11 cellular contexts compared by ENCODE assay signal in the genomic region with DNA sequence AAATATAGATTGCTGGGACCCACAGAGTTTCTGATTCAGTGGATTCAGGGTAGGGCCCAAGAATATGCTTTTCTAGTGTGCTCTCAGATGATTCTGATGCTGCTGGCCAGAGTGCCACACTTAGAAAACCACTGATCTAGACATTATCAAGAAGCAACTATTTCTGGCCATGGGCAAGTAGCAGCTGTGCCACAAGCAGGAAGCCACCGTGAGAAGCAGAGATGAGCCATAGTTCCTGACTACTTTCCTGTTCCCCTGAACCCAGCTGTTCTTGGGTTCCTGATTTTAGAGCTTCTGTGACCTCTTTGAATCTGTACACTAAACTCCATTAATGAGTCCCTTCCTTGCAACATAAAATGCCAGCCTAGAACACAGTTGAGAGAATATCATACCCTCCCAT. TPM values are rescaled to one million over a fixed set of nuclear protein-coding genes. Genes with fewer than 3 reads are reported as not detected.
A peak's percentile ranks its signal among the peaks of the same experiment; 100 is the strongest.
DNase-seq lines count a peak whose midpoint lies in the region; ATAC-seq, FAIRE-seq and TF ChIP-seq lines count a peak whose summit lies in the region.
"Had no signal": no experiment of that assay in that cellular context is flagged by ENCODE, and none has a peak within 500 bp of the region (broad histone marks: within the 10 kb centered on the region; RNA-seq: fewer than 3 reads in every experiment).

No MANE protein-coding gene starts in this region.

- H3K14ac ChIP-seq in trophoblast cell (ENCODE audit: low read length), result no peak overlapping the region

- H3K27me3 Mint-ChIP-seq in endothelial cell (ENCODE audit: unreplicated experiment) (no peaks in the 10 kb centered on the region), osteocyte (ENCODE audit: unreplicated experiment) (peaks cover 12% of the 10 kb centered on the region)

- H3K79me1 ChIP-seq in trophoblast cell (ENCODE audit: low read length), result no peaks in the 10 kb centered on the region

- no peak for DNase-seq in GM12892 (ENCODE audit: insufficient read length)
- DNase-seq in endothelial cell (ENCODE audit: low spot score), result no peak
- DNase-seq in trophoblast cell, result no peak
- DNase-seq in prostate gland (ENCODE audit: low spot score), result no peak
- no peak for DNase-seq in osteocyte (ENCODE audit: extremely low spot score, unreplicated experiment)
- DNase-seq: cerebellar nuclear complex, islet precursor cell had no signal

- H3K27ac Mint-ChIP-seq in endothelial cell (ENCODE audit: unreplicated experiment), result peak overlapping the region; percentile 63
- no peak overlapping the region for H3K27ac Mint-ChIP-seq in osteocyte (ENCODE audit: unreplicated experiment)

- no peak overlapping the region for H3K4me3 ChIP-seq in trophoblast cell (ENCODE audit: low read depth, low read length)
- H3K4me3 ChIP-seq in prostate gland, result no peak overlapping the region

- no peak overlapping the region for H2BK120ac ChIP-seq in trophoblast cell (ENCODE audit: insufficient read depth, low read length, poor library complexity)

- H4K12ac ChIP-seq in trophoblast cell (ENCODE audit: low read depth, low read length), result no peak overlapping the region

- H3K9me3 ChIP-seq in trophoblast cell (ENCODE audit: insufficient read depth, low read depth, low read length), result no peaks in the 10 kb centered on the region
- no peaks in the 10 kb centered on the region for H3K9me3 ChIP-seq in prostate gland

- H3K18ac ChIP-seq in trophoblast cell (ENCODE audit: low read length), result no peak overlapping the region

- no peak overlapping the region for H4K91ac ChIP-seq in trophoblast cell (ENCODE audit: low read depth, low read length)

- H2AK5ac ChIP-seq in trophoblast cell (ENCODE audit: low read length), result no peak overlapping the region

- H3K4me3 Mint-ChIP-seq in endothelial cell (ENCODE audit: unreplicated experiment) (no peak overlapping the region), osteocyte (ENCODE audit: unreplicated experiment) (no peak overlapping the region)

- H3K23ac ChIP-seq in trophoblast cell (ENCODE audit: low read length), result no peak overlapping the region

- H3K4me1 ChIP-seq in trophoblast cell (ENCODE audit: control insufficient read depth in 1 of 2, insufficient read depth in 2 of 2, low read length in 2 of 2), result no peaks in the 10 kb centered on the region
- no peaks in the 10 kb centered on the region for H3K4me1 ChIP-seq in prostate gland (replicated peaks)

- no peak overlapping the region for H3K9ac ChIP-seq in trophoblast cell (ENCODE audit: low read length)

- TF ChIP-seq POLR2A in GM12892 (IDR thresholded peaks at IDR 0.05; ENCODE audit: low read depth, low read length) (no peak), prostate gland (IDR thresholded peaks at IDR 0.05) (no peak)

- no peaks in the 10 kb centered on the region for H3K79me2 ChIP-seq in trophoblast cell (ENCODE audit: control insufficient read depth, insufficient read depth, low read length, poor library complexity)

- no peaks in the 10 kb centered on the region for H3K36me3 ChIP-seq in trophoblast cell (ENCODE audit: control insufficient read depth in 1 of 2, insufficient read depth in 2 of 2, low read length in 2 of 2)
- no peaks in the 10 kb centered on the region for H3K36me3 ChIP-seq in prostate gland

- WGBS in trophoblast cell (ENCODE audit: extremely low coverage, insufficient coverage, insufficient read length), result no CpG with 5 or more reads among the region's 1 CpG
- 88% methylated on average over 1 of the region's 1 CpG for WGBS in prostate gland

- H3K4me1 Mint-ChIP-seq in endothelial cell (ENCODE audit: unreplicated experiment) (peaks cover 15% of the 10 kb centered on the region), osteocyte (ENCODE audit: unreplicated experiment) (no peaks in the 10 kb centered on the region)

- intact Hi-C loops in prostate gland (cut with DNase I), result no loop called here

- H3K36me3 Mint-ChIP-seq in endothelial cell (ENCODE audit: low read depth, unreplicated experiment), result no peaks in the 10 kb centered on the region
- no peaks in the 10 kb centered on the region for H3K36me3 Mint-ChIP-seq in osteocyte (ENCODE audit: unreplicated experiment)

- H3K27ac ChIP-seq in trophoblast cell (ENCODE audit: low read depth, low read length), result no peak overlapping the region
- no peak overlapping the region for H3K27ac ChIP-seq in prostate gland

- H2BK5ac ChIP-seq in trophoblast cell (ENCODE audit: low read depth, low read length, poor library complexity), result no peak overlapping the region

- H3K4ac ChIP-seq in trophoblast cell (ENCODE audit: low read depth, low read length), result no peak overlapping the region

- H2BK12ac ChIP-seq in trophoblast cell (ENCODE audit: low read length), result no peak overlapping the region

- no peak overlapping the region for H2AFZ ChIP-seq in trophoblast cell (ENCODE audit: insufficient read depth, low read length, poor library complexity)

- H3K27me3 ChIP-seq in trophoblast cell (ENCODE audit: insufficient read depth, low read length), result no peaks in the 10 kb centered on the region
- H3K27me3 ChIP-seq in prostate gland (replicated peaks; ENCODE audit: insufficient read depth), result no peaks in the 10 kb centered on the region

- FAIRE-seq in GM12892 (lab: Jason Lieb, UNC), result peak; percentile 90
- FAIRE-seq: TTC549 had no signal

- TF ChIP-seq CTCF in endothelial cell (IDR thresholded peaks at IDR 0.05; ENCODE audit: unreplicated experiment) (no peak), prostate gland (IDR thresholded peaks at IDR 0.05) (no peak), osteocyte (IDR thresholded peaks at IDR 0.05) (no peak)

- no peaks in the 10 kb centered on the region for H3K9me3 Mint-ChIP-seq in endothelial cell (ENCODE audit: unreplicated experiment)
- H3K9me3 Mint-ChIP-seq in osteocyte (ENCODE audit: unreplicated experiment), result no peaks in the 10 kb centered on the region

- H3K4me2 ChIP-seq in trophoblast cell (ENCODE audit: low read length), result no peak overlapping the region

- peak; percentile 92 for ATAC-seq in GM21390 (IDR thresholded peaks at IDR 0.05; ENCODE audit: unreplicated experiment)
- ATAC-seq in HG03571 (IDR thresholded peaks at IDR 0.05; ENCODE audit: unreplicated experiment), result peak; percentile 87
- ATAC-seq in GM21526 (IDR thresholded peaks at IDR 0.05; ENCODE audit: low FRiP score, unreplicated experiment), result no peak

- no peak overlapping the region for H4K8ac ChIP-seq in trophoblast cell (ENCODE audit: low read depth, low read length)

RNA-seq across cellular contexts. Expression of gene PIK3AP1, which starts 38.1 kb away (rescaled TPM):
- 115 TPM for polyA plus RNA-seq in GM12892 (2012; ENCODE audit: missing spikeins)
- 9.0 TPM for total RNA-seq in endothelial cell (ENCODE audit: unreplicated experiment)
- polyA plus RNA-seq in trophoblast cell (2013), result 0.75 and 1.3 TPM in 2 replicates
- 10 to 100 TPM in 1 of 2 donors, 1 to 10 TPM in 1; 3.8 to 15.6 TPM for total RNA-seq in prostate gland
- 0.19 and 0.39 TPM in 2 replicates for total RNA-seq in osteocyte
